Comparison of ENCODE assay signal across 4 cellular contexts in the genomic region with DNA sequence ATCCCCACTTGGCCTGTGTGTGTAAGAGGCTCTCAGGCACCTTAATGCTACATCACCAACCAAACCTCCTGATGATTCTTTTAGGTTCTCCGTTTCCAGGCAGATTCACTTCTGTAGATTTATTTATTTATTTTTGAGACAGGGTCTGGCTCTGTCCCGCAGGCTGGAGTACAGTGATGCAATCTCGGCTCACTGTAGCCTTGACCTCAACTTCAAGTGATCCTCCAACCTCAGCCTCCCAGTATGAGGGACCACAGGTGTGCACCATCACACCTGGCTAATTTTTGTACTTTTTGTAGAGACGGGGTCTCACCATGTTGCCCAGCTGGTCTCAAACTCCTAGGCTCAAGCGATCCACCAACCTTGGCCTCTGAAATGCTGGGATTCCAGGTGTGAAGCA. TPM values are rescaled to one million over a fixed set of nuclear protein-coding genes. Genes with fewer than 3 reads are reported as not detected.
"Had no signal": no experiment of that assay in that cellular context is flagged by ENCODE, and none has a peak within 500 bp of the region (broad histone marks: within the 10 kb centered on the region; RNA-seq: fewer than 3 reads in every experiment).

No MANE protein-coding gene starts in this region.

- H2AFZ ChIP-seq: GM23338 had no signal

- H3K4me3 Mint-ChIP-seq: GM23338, H9 had no signal

- H3K4me2 ChIP-seq: GM23338 had no signal

- H3K9me3 Mint-ChIP-seq: GM23338, H9 had no signal

- H3K4me3 ChIP-seq: GM23338, K562 had no signal

- H3K27ac Mint-ChIP-seq: GM23338, H9 had no signal

RNA-seq across cellular contexts. Expression of a gene that starts 12.7 kb away (rescaled TPM):
- total RNA-seq: GM23338, H9, HT-29, K562 had no signal
- polyA plus RNA-seq: GM23338, K562 had no signal
